33 cellular contexts compared by ENCODE assay signal in genomic region chr14:34283590-34283989, GRCh38.
"Had no signal": no experiment of that assay in that cellular context is flagged by ENCODE, and none has a peak within 500 bp of the region (broad histone marks: within the 10 kb centered on the region; RNA-seq: fewer than 3 reads in every experiment).

No MANE protein-coding gene starts in this region.

- DNase-seq: activated effector memory CD4-positive, alpha-beta T cell treated with anti-CD3 and anti-CD28 coated beads, Interleukin-2, amount 50 U/mL, for 16 hours; activated effector memory CD4-positive, alpha-beta T cell treated with Interleukin-2 at 50 U/mL for 16 hours; activated gamma-delta T cell; activated gamma-delta T cell treated with Interleukin-2 at 50 U/mL for 16 hours; activated naive CD4-positive, alpha-beta T cell; activated naive CD4-positive, alpha-beta T cell treated with anti-CD3 and anti-CD28 coated beads for 36 hours; activated naive CD4-positive, alpha-beta T cell treated with anti-CD3 and anti-CD28 coated beads, Interleukin-2, amount 10 ng/mL, durations not matched to agents 7 days and 5 days; activated naive CD4-positive, alpha-beta T cell treated with anti-CD3 and anti-CD28 coated beads, Interleukin-2, amount 50 U/mL, for 16 hours; activated naive CD4-positive, alpha-beta T cell treated with Interleukin-2 at 50 U/mL for 16 hours; activated naive CD8-positive, alpha-beta T cell treated with anti-CD3 and anti-CD28 coated beads for 36 hours; activated naive CD8-positive, alpha-beta T cell treated with anti-CD3 and anti-CD28 coated beads, Interleukin-2, amount 10 ng/mL, durations not matched to agents 7 days and 5 days; activated naive CD8-positive, alpha-beta T cell treated with anti-CD3 and anti-CD28 coated beads, Interleukin-2, amount 50 U/mL, for 24 hours; activated T-cell treated with anti-CD3 and anti-CD28 coated beads, Interleukin-2, amount 50 U/mL, for 24 hours; activated T-cell treated with anti-CD3 and anti-CD28 coated beads, Interleukin-2, amount 50 U/mL, for 4 hours; activated T-cell treated with anti-CD3 and anti-CD28 coated beads, Interleukin-2, amount 50 U/mL, for 48 hours; activated T-cell treated with anti-CD3 and anti-CD28 coated beads, Interleukin-2, amount 50 U/mL, for 72 hours; adrenal gland; amniotic stem cell; amygdala; anterior cingulate cortex; aorta; body of pancreas; brain microvascular endothelial cell; caudate nucleus; central memory CD4-positive, alpha-beta T cell; cerebellar nuclear complex had no signal

- ATAC-seq: activated naive CD4-positive, alpha-beta T cell treated with anti-CD3 and anti-CD28 coated beads, Interleukin-2, amount 50 U/mL, for 72 hours; activated naive CD8-positive, alpha-beta T cell treated with anti-CD3 and anti-CD28 coated beads, Interleukin-2, amount 50 U/mL, for 24 hours; activated T-cell treated with anti-CD3 and anti-CD28 coated beads, Interleukin-2, amount 50 U/mL, for 4 hours; activated T-cell treated with anti-CD3 and anti-CD28 coated beads, Interleukin-2, amount 50 U/mL, for 72 hours; activated T-helper 17 cell treated with anti-CD3 and anti-CD28 coated beads, Interleukin-2, amount 50 U/mL, for 72 hours; body of pancreas had no signal

- FAIRE-seq: astrocyte, bronchial epithelial cell had no signal

- H3K27ac ChIP-seq: adrenal gland, ascending aorta, body of pancreas, brain microvascular endothelial cell, breast epithelium, cardiac muscle cell had no signal

- H3K4me3 ChIP-seq: adrenal gland, ascending aorta, body of pancreas, breast epithelium, cardiac muscle cell had no signal

- H3K4me1 ChIP-seq: adrenal gland, ascending aorta, body of pancreas, breast epithelium had no signal

- H3K36me3 ChIP-seq: adrenal gland, ascending aorta, brain microvascular endothelial cell, breast epithelium, cardiac muscle cell had no signal

- H3K9me3 ChIP-seq: adrenal gland, ascending aorta, body of pancreas, breast epithelium had no signal

- H3K27me3 ChIP-seq: adrenal gland, ascending aorta, body of pancreas, brain microvascular endothelial cell, breast epithelium, cardiac muscle cell had no signal
